In the genomic region with DNA sequence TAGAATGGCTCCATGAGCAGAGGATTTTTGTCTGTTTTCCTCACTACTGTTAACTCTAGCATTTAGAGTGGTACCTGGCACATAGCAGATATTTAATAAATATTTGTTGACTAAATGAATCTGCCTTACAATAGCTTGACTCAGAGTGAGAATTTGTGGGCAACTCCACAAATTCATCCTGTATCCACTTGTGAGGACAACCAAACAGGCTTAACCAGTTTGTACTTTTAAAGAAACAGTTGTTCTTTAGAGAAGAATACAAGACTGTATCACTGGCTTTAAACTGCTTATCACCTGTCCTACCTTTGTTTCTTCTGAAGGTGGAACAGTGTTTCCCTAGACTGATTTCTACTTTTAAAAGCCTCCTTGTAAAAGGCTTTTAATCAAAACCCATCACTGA, we compare ENCODE assay signal across 29 cellular contexts.
DNase-seq lines count a peak whose midpoint lies in the region; ATAC-seq, FAIRE-seq and TF ChIP-seq lines count a peak whose summit lies in the region.
"Had no signal": no experiment of that assay in that cellular context is flagged by ENCODE, and none has a peak within 500 bp of the region (broad histone marks: within the 10 kb centered on the region; RNA-seq: fewer than 3 reads in every experiment).

No MANE protein-coding gene starts in this region.

- no peak overlapping the region for H3K4me3 Mint-ChIP-seq in CD4-positive, alpha-beta T cell
- H3K4me3 Mint-ChIP-seq: GM23338, nephron had no signal

- no peaks in the 10 kb centered on the region for H3K36me3 ChIP-seq in keratinocyte (ENCODE audit: control insufficient read depth in 2 of 2, extremely low read depth in 1 of 2, insufficient read depth in 2 of 2, low read length in 2 of 2)
- H3K36me3 ChIP-seq: MG63, right atrium auricular region, thyroid gland had no signal

- peaks cover 31% of the 10 kb centered on the region for H3K4me1 Mint-ChIP-seq in CD4-positive, alpha-beta T cell (ENCODE audit: low read depth)

- peak overlapping the region; percentile 65 for H3K27ac Mint-ChIP-seq in CD4-positive, alpha-beta T cell
- H3K27ac Mint-ChIP-seq: GM23338, nephron had no signal

- H3K4me3 ChIP-seq in GM12865 (ENCODE audit: low read depth, low read length): no peak overlapping the region
- no peak overlapping the region for H3K4me3 ChIP-seq in keratinocyte (ENCODE audit: control insufficient read depth in 2 of 3, extremely low read depth in 1 of 3, insufficient read depth in 2 of 3, low read depth in 1 of 3, low read length in 3 of 3)
- H3K4me3 ChIP-seq: dorsolateral prefrontal cortex, GM23338, heart left ventricle, MG63, right atrium auricular region, SK-N-MC, thyroid gland had no signal

- H3K9me3 ChIP-seq in CD4-positive, alpha-beta T cell (ENCODE audit: control insufficient read depth, low read length): no peaks in the 10 kb centered on the region
- no peaks in the 10 kb centered on the region for H3K9me3 ChIP-seq in keratinocyte (ENCODE audit: control insufficient read depth, low read depth, low read length)
- H3K9me3 ChIP-seq: heart left ventricle, MG63, right atrium auricular region, thyroid gland had no signal

- no peaks in the 10 kb centered on the region for H3K79me2 ChIP-seq in keratinocyte (ENCODE audit: control insufficient read depth, insufficient read depth, low read length)

- FAIRE-seq in keratinocyte (lab: Jason Lieb, UNC): no peak
- FAIRE-seq: HTR-8/SVneo had no signal

- intact Hi-C loops in CD4-positive, alpha-beta T cell (cut with DNase I, micrococcal nuclease): no loop called here

- no peak for TF ChIP-seq CTCF in CD4-positive, alpha-beta T cell (IDR thresholded peaks at IDR 0.05)
- TF ChIP-seq CTCF in GM12865 (IDR thresholded peaks at IDR 0.05; ENCODE audit: insufficient read depth, low read depth, low read length, missing control alignments) (no peak), RWPE1 (conservative IDR thresholded peaks at IDR 0.05; ENCODE audit: low read depth) (no peak), keratinocyte (optimal IDR thresholded peaks at IDR 0.05 in 1 of 3, IDR thresholded peaks at IDR 0.05 in 1 of 3, conservative IDR thresholded peaks at IDR 0.05 in 1 of 3; ENCODE audit: extremely low read depth in 1 of 3, insufficient read depth in 2 of 3, low read length in 3 of 3) (no peak)

- peaks cover 15% of the 10 kb centered on the region for H3K4me1 ChIP-seq in keratinocyte (ENCODE audit: control insufficient read depth, extremely low read depth, insufficient read depth, low read length)
- H3K4me1 ChIP-seq: right atrium auricular region had no signal

- dilution Hi-C loops in keratinocyte (cut with MboI; ENCODE audit: extremely low pct_ligation_motif_present, low sequenced_read_pairs): no loop called here

- H3K9ac ChIP-seq in keratinocyte (ENCODE audit: control insufficient read depth, extremely low read depth, insufficient read depth, low read length): no peak overlapping the region

- H4K20me1 ChIP-seq in keratinocyte (ENCODE audit: control insufficient read depth, extremely low read depth, insufficient read depth, low read length): no peaks in the 10 kb centered on the region

- no peaks in the 10 kb centered on the region for H3K9me3 Mint-ChIP-seq in CD4-positive, alpha-beta T cell
- H3K9me3 Mint-ChIP-seq: activated CD4-positive, alpha-beta T cell treated with anti-CD3 and anti-CD28 coated beads, Interleukin-2, amount 10 ng/mL, durations not matched to agents 24 days and 14 days; GM23338; nephron had no signal

- peak overlapping the region; percentile 36 for H3K4me2 ChIP-seq in keratinocyte (ENCODE audit: control insufficient read depth, extremely low read depth, insufficient read depth, low read depth, low read length)
- H3K4me2 ChIP-seq: GM23338 had no signal

- no peaks in the 10 kb centered on the region for H3K9me1 ChIP-seq in keratinocyte (ENCODE audit: control insufficient read depth, extremely low read depth, insufficient read depth, low read length)

- no peaks in the 10 kb centered on the region for H3K36me3 Mint-ChIP-seq in CD4-positive, alpha-beta T cell (ENCODE audit: low read depth)

- no peak overlapping the region for H2AFZ ChIP-seq in keratinocyte (ENCODE audit: control insufficient read depth, low read length)
- H2AFZ ChIP-seq: GM23338 had no signal

- H3K27me3 ChIP-seq in CD4-positive, alpha-beta T cell (ENCODE audit: control insufficient read depth, insufficient read depth, low read length): no peaks in the 10 kb centered on the region
- no peaks in the 10 kb centered on the region for H3K27me3 ChIP-seq in keratinocyte (ENCODE audit: control insufficient read depth, extremely low read depth, insufficient read depth, low read length)
- H3K27me3 ChIP-seq: dorsolateral prefrontal cortex, heart left ventricle, MG63, right atrium auricular region, thyroid gland had no signal

- POLR2A ChIA-PET in CD4-positive, alpha-beta T cell (lab: Charles Lee): interaction anchor here (0.9 kb wide), 1 partner anchor 403 kb away, joined by 3 read pairs; no protein-coding TSS in a partner anchor
- POLR2A ChIA-PET in RWPE1 (lab: Yijun Ruan, JAX; ENCODE audit: low non-redundant PET): no interaction called here

- CTCF ChIA-PET in CD4-positive, alpha-beta T cell (lab: Charles Lee): no interaction called here
- CTCF ChIA-PET in RWPE1 (lab: Yijun Ruan, JAX): interaction anchor here (0.5 to 0.6 kb wide), 2 partner anchors 11 to 314 kb away, joined by 3 to 5 read pairs; no protein-coding TSS in a partner anchor

- no peak for DNase-seq in CD4-positive, alpha-beta T cell
- peak; percentile 39 for DNase-seq in GM12865 (ENCODE audit: low read depth)
- DNase-seq in RWPE1 (ENCODE audit: low spot score): peak; percentile 33
- no peak for DNase-seq in keratinocyte (ENCODE audit: low read depth, low spot score)
- DNase-seq in germinal center (ENCODE audit: low spot score): no peak
- DNase-seq in GM03348 (ENCODE audit: low spot score): no peak
- DNase-seq in GOT3 (lab: John Stamatoyannopoulos, UW): no peak
- DNase-seq: activated CD4-positive, alpha-beta T cell treated with anti-CD3 and anti-CD28 coated beads, Interleukin-2, amount 10 ng/mL, durations not matched to agents 24 days and 14 days; activated CD8-positive, alpha-beta memory T cell treated with anti-CD3 and anti-CD28 coated beads, Interleukin-2, amount 50 U/mL, for 4 hours; activated effector memory CD4-positive, alpha-beta T cell treated with Interleukin-2 at 50 U/mL for 16 hours; C1 segment of cervical spinal cord; cerebellar nuclear complex; dorsolateral prefrontal cortex; heart left ventricle; KBM-7; left cardiac atrium; MG63; NCI-H1417; NCI-H524; stimulated activated CD4-positive, alpha-beta T cell treated with anti-CD3 and anti-CD28 coated beads, Interleukin-12 subunit alpha, Interleukin-12 subunit beta, amount 100 ng/mL, for 4 hours; stimulated activated CD4-positive, alpha-beta T cell treated with anti-CD3 and anti-CD28 coated beads, Interleukin-4, amount 100 ng/mL, for 24 hours; stimulated activated naive CD4-positive, alpha-beta T cell; thyroid gland had no signal

- ATAC-seq in CD4-positive, alpha-beta T cell (ENCODE audit: poor library complexity): no peak
- ATAC-seq in GM19328 (IDR thresholded peaks at IDR 0.05; ENCODE audit: unreplicated experiment): no peak
- ATAC-seq: GM23338, heart left ventricle, left cardiac atrium had no signal

- H3K27me3 Mint-ChIP-seq in CD4-positive, alpha-beta T cell: no peaks in the 10 kb centered on the region
- H3K27me3 Mint-ChIP-seq: activated CD4-positive, alpha-beta T cell treated with anti-CD3 and anti-CD28 coated beads, Interleukin-2, amount 10 ng/mL, durations not matched to agents 24 days and 14 days had no signal

- H3K27ac ChIP-seq in CD4-positive, alpha-beta T cell (ENCODE audit: low read depth, low read length): no peak overlapping the region
- no peak overlapping the region for H3K27ac ChIP-seq in RWPE1
- H3K27ac ChIP-seq in keratinocyte (ENCODE audit: control insufficient read depth, insufficient read depth, low read length): no peak overlapping the region
- H3K27ac ChIP-seq: dorsolateral prefrontal cortex, heart left ventricle, right atrium auricular region, SK-N-MC, thyroid gland had no signal

Comparison
In these comparisons a context has a peak if more than half of its experiments do, and no peak if none do; other contexts are left out.
1. DNase-seq: peak in GM12865 (single experiment) and RWPE1 (single experiment); none in CD4-positive, alpha-beta T cell (0 of 10), keratinocyte (single experiment), germinal center (single experiment), GM03348 (single experiment) and GOT3 (single experiment).